8 cellular contexts compared by ENCODE assay signal in genomic region chr18:79393626-79394401, GRCh38. TPM values are rescaled to one million over a fixed set of nuclear protein-coding genes. Genes with fewer than 3 reads are reported as not detected.
A peak's percentile ranks its signal among the peaks of the same experiment; 100 is the strongest.
DNase-seq lines count a peak whose midpoint lies in the region; ATAC-seq and TF ChIP-seq lines count a peak whose summit lies in the region.

No MANE protein-coding gene starts in this region.

- H3K9ac ChIP-seq in OCI-LY3 (ENCODE audit: low read length): peak overlapping the region; percentile 74

- H3K79me2 ChIP-seq in OCI-LY3 (ENCODE audit: low read length): peaks cover 23% of the 10 kb centered on the region

- H3K36me3 ChIP-seq in OCI-LY3 (replicated peaks; ENCODE audit: low read depth, low read length) (peaks cover 13% of the 10 kb centered on the region), adrenal gland (replicated peaks in 1 of 2) (no peaks in the 10 kb centered on the region), cardiac muscle cell (no peaks in the 10 kb centered on the region)

- peak in 1 of 2 donors; percentile 8 for TF ChIP-seq POLR2A in adrenal gland (IDR thresholded peaks at IDR 0.05)

- H3K9me3 ChIP-seq in OCI-LY3 (ENCODE audit: insufficient read depth, low read length) (no peaks in the 10 kb centered on the region), adrenal gland (replicated peaks in 1 of 3) (no peaks in the 10 kb centered on the region), cardiac muscle cell (ENCODE audit: low read depth) (no peaks in the 10 kb centered on the region)

- 0 to 1% (median 1%) methylated on average over 42 to 65 of the region's 67 CpGs for WGBS in adrenal gland, 4 donors

- H2AFZ ChIP-seq in OCI-LY3 (ENCODE audit: low read depth, low read length): peak overlapping the region; percentile 68

- H3K4me3 ChIP-seq in OCI-LY3 (ENCODE audit: low read length) (peak overlapping the region; percentile 79), adrenal gland (peak overlapping the region in 3 of 4 donors; percentile 8 to 62 (median 30)), cardiac muscle cell (peak overlapping the region; percentile 33)

- H3K27ac ChIP-seq in OCI-LY3 (ENCODE audit: low read length): peak overlapping the region; percentile 36
- H3K27ac ChIP-seq in adrenal gland: peak overlapping the region in 4 of 5 donors; percentile 37 to 82 (median 70)
- no peak overlapping the region for H3K27ac ChIP-seq in cardiac muscle cell

- H3K27me3 ChIP-seq in OCI-LY3 (ENCODE audit: low read depth, low read length): peaks cover 10% of the 10 kb centered on the region
- H3K27me3 ChIP-seq in adrenal gland: peaks cover 3% of the 10 kb centered on the region
- peaks cover 77% of the 10 kb centered on the region for H3K27me3 ChIP-seq in cardiac muscle cell

- peak; percentile 23 for ATAC-seq in HG02885 (IDR thresholded peaks at IDR 0.05; ENCODE audit: poor library complexity, unreplicated experiment)
- ATAC-seq in omental fat pad (ENCODE audit: low FRiP score): peak; percentile 67
- no peak for ATAC-seq in GM19328 (IDR thresholded peaks at IDR 0.05; ENCODE audit: unreplicated experiment)

- H4K20me1 ChIP-seq in OCI-LY3 (ENCODE audit: insufficient read depth, low read length): peaks cover 13% of the 10 kb centered on the region

- H3K4me2 ChIP-seq in OCI-LY3 (ENCODE audit: low read length): peak overlapping the region; percentile 96

- TF ChIP-seq CTCF in OCI-LY3 (IDR thresholded peaks at IDR 0.05; ENCODE audit: low read depth, low read length) (no peak), adrenal gland (IDR thresholded peaks at IDR 0.05) (no peak), cardiac muscle cell (IDR thresholded peaks at IDR 0.05; ENCODE audit: low read depth, low read length) (no peak), omental fat pad (IDR thresholded peaks at IDR 0.05) (no peak)

- peaks cover 36% of the 10 kb centered on the region for H3K4me1 ChIP-seq in OCI-LY3 (ENCODE audit: low read length)
- peaks cover 4 to 29% of the 10 kb centered on the region in 2 donors for H3K4me1 ChIP-seq in adrenal gland (replicated peaks in 1 of 2)
- H3K4me1 ChIP-seq in cardiac muscle cell (ENCODE audit: low read depth): no peaks in the 10 kb centered on the region

- intact Hi-C loops in adrenal gland (cut with DNase I): no loop called here

- peak; percentile 95 for DNase-seq in COLO829 (ENCODE audit: low spot score)
- peak; percentile 81 to 90 (median 85) for DNase-seq in adrenal gland
- peak; percentile 69 to 95 for DNase-seq in cardiac muscle cell (ENCODE audit: low read depth in 1 of 2, low spot score in 1 of 2)
- peak; percentile 72 for DNase-seq in omental fat pad (ENCODE audit: low spot score)
- DNase-seq in OCI-M2 (lab: John Stamatoyannopoulos, UW; ENCODE audit: unreplicated experiment): no peak

RNA-seq across cellular contexts. Expression of gene NFATC1, which starts 1.9 kb away (rescaled TPM):
- total RNA-seq in adrenal gland: 10 to 100 TPM in 4 of 8 donors, 1 to 10 TPM in 4; 4.4 to 20.9 (median 11.1) TPM
- polyA plus RNA-seq in adrenal gland: 1 to 10 TPM; 1.4 to 7.0 (median 5.5) TPM
- total RNA-seq in cardiac muscle cell: 7.5 and 10.8 TPM in 2 replicates
- polyA plus RNA-seq in cardiac muscle cell: 11.7 and 19.0 TPM in 2 replicates
- 10 to 100 TPM; 10.7 to 57.4 (median 19.1) TPM for total RNA-seq in omental fat pad
